ENCODE assay signal across 1 cellular context in genomic region chr13:38821753-38822551, GRCh38.
TF ChIP-seq lines count a peak whose summit lies in the region.

No MANE protein-coding gene starts in this region.

TF ChIP-seq in GM12878, 131 proteins besides CTCF, POLR2A, EP300 and RAD21 (continued from another document):
- TF ChIP-seq IRF5 (IDR thresholded peaks at IDR 0.05; ENCODE audit: borderline replicate concordance) (no peak), RCOR1 (conservative IDR thresholded peaks at IDR 0.05; ENCODE audit: low read depth, low read length) (no peak), RAD51 (IDR thresholded peaks at IDR 0.05) (peak; percentile 77), POLR2AphosphoS2 (IDR thresholded peaks at IDR 0.05; ENCODE audit: low read depth, low read length) (no peak), REST (IDR thresholded peaks at IDR 0.05; ENCODE audit: low read depth, low read length) (no peak), ZNF217 (IDR thresholded peaks at IDR 0.05) (no peak), ASH2L (IDR thresholded peaks at IDR 0.05; ENCODE audit: borderline replicate concordance, low read depth) (no peak), SIX5 (IDR thresholded peaks at IDR 0.05; ENCODE audit: low read depth, low read length, severe bottlenecking) (no peak), ESRRA (IDR thresholded peaks at IDR 0.05; ENCODE audit: low read length) (no peak), RUNX3 (IDR thresholded peaks at IDR 0.05; ENCODE audit: low read length) (peak; percentile 27; the same call in 1 of the 2 replicates), ZNF687 (IDR thresholded peaks at IDR 0.05) (no peak), JUNB (IDR thresholded peaks at IDR 0.05) (no peak), ZBTB33 (IDR thresholded peaks at IDR 0.05) (no peak), MYC (IDR thresholded peaks at IDR 0.05; ENCODE audit: insufficient read depth, insufficient read length, insufficient replicate concordance, low read length, severe bottlenecking) (no peak), POU2F2 (IDR thresholded peaks at IDR 0.05; ENCODE audit: borderline replicate concordance, low read depth, low read length) (no peak), KDM1A (IDR thresholded peaks at IDR 0.05; ENCODE audit: borderline replicate concordance) (no peak), CHD4 (IDR thresholded peaks at IDR 0.05) (no peak), BACH1 (IDR thresholded peaks at IDR 0.05; ENCODE audit: borderline replicate concordance) (no peak), MEF2B (IDR thresholded peaks at IDR 0.05; ENCODE audit: partially characterized antibody, poor library complexity, severe bottlenecking) (peak; percentile 36), ZNF274 (IDR thresholded peaks at IDR 0.05; ENCODE audit: insufficient read depth, insufficient read length) (no peak), FOXK2 (IDR thresholded peaks at IDR 0.05) (no peak), SMC3 (IDR thresholded peaks at IDR 0.05; ENCODE audit: borderline replicate concordance, low read length) (no peak), IKZF2 (IDR thresholded peaks at IDR 0.05) (peak in 1 of 2 experiments; percentile 31; a peak in 1 of 4 replicates), MTA2 (IDR thresholded peaks at IDR 0.05; ENCODE audit: low read depth) (peak; percentile 35; the same call in 1 of the 2 replicates), CHD1 (IDR thresholded peaks at IDR 0.05; ENCODE audit: low read depth, low read length) (no peak), SMAD5 (IDR thresholded peaks at IDR 0.05; ENCODE audit: low read depth) (no peak), RELA (IDR thresholded peaks at IDR 0.05; ENCODE audit: borderline replicate concordance, partially characterized antibody) (no peak), YBX1 (IDR thresholded peaks at IDR 0.05) (no peak), ATF2 (IDR thresholded peaks at IDR 0.05; ENCODE audit: low read length) (no peak), ZNF384 (IDR thresholded peaks at IDR 0.05; ENCODE audit: borderline replicate concordance, low read depth, low read length) (peak; percentile 95), HDGF (IDR thresholded peaks at IDR 0.05) (no peak)
- TF ChIP-seq, protein P1, sequence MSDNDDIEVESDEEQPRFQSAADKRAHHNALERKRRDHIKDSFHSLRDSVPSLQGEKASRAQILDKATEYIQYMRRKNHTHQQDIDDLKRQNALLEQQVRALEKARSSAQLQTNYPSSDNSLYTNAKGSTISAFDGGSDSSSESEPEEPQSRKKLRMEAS (IDR thresholded peaks at IDR 0.05; ENCODE audit: low read depth, low read length), result no peak
- TF ChIP-seq, protein P2, sequence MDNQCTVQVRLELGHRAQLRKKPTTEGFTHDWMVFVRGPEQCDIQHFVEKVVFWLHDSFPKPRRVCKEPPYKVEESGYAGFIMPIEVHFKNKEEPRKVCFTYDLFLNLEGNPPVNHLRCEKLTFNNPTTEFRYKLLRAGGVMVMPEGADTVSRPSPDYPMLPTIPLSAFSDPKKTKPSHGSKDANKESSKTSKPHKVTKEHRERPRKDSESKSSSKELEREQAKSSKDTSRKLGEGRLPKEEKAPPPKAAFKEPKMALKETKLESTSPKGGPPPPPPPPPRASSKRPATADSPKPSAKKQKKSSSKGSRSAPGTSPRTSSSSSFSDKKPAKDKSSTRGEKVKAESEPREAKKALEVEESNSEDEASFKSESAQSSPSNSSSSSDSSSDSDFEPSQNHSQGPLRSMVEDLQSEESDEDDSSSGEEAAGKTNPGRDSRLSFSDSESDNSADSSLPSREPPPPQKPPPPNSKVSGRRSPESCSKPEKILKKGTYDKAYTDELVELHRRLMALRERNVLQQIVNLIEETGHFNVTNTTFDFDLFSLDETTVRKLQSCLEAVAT (IDR thresholded peaks at IDR 0.05), result no peak
- TF ChIP-seq, protein P3, sequence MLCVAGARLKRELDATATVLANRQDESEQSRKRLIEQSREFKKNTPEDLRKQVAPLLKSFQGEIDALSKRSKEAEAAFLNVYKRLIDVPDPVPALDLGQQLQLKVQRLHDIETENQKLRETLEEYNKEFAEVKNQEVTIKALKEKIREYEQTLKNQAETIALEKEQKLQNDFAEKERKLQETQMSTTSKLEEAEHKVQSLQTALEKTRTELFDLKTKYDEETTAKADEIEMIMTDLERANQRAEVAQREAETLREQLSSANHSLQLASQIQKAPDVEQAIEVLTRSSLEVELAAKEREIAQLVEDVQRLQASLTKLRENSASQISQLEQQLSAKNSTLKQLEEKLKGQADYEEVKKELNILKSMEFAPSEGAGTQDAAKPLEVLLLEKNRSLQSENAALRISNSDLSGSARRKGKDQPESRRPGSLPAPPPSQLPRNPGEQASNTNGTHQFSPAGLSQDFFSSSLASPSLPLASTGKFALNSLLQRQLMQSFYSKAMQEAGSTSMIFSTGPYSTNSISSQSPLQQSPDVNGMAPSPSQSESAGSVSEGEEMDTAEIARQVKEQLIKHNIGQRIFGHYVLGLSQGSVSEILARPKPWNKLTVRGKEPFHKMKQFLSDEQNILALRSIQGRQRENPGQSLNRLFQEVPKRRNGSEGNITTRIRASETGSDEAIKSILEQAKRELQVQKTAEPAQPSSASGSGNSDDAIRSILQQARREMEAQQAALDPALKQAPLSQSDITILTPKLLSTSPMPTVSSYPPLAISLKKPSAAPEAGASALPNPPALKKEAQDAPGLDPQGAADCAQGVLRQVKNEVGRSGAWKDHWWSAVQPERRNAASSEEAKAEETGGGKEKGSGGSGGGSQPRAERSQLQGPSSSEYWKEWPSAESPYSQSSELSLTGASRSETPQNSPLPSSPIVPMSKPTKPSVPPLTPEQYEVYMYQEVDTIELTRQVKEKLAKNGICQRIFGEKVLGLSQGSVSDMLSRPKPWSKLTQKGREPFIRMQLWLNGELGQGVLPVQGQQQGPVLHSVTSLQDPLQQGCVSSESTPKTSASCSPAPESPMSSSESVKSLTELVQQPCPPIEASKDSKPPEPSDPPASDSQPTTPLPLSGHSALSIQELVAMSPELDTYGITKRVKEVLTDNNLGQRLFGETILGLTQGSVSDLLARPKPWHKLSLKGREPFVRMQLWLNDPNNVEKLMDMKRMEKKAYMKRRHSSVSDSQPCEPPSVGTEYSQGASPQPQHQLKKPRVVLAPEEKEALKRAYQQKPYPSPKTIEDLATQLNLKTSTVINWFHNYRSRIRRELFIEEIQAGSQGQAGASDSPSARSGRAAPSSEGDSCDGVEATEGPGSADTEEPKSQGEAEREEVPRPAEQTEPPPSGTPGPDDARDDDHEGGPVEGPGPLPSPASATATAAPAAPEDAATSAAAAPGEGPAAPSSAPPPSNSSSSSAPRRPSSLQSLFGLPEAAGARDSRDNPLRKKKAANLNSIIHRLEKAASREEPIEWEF (IDR thresholded peaks at IDR 0.05; ENCODE audit: insufficient replicate concordance, low read depth, low read length), result no peak
- TF ChIP-seq, protein P4, sequence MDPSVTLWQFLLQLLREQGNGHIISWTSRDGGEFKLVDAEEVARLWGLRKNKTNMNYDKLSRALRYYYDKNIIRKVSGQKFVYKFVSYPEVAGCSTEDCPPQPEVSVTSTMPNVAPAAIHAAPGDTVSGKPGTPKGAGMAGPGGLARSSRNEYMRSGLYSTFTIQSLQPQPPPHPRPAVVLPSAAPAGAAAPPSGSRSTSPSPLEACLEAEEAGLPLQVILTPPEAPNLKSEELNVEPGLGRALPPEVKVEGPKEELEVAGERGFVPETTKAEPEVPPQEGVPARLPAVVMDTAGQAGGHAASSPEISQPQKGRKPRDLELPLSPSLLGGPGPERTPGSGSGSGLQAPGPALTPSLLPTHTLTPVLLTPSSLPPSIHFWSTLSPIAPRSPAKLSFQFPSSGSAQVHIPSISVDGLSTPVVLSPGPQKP (IDR thresholded peaks at IDR 0.05; ENCODE audit: low read depth, low read length), result no peak
